In the genomic region with DNA sequence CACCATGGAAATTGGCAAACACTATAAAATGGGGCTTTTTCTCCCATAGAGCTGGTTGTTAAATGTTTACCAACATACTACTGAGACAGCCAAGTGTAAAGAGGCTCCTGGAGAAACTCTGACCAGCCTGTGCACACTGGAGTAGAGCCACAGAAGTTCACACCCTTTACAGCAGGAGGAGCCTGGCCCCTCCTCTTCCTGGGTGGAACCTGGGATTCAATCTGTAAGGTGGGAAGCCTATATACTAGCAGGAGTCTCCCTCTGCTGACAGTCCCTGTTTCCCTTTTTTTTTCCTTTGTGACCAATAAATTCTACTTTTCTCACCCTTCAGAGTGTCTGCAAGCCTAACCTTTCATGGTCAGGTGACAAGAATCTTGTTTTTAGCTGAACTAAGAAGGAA, we compare ENCODE assay signal across 1 cellular context.
TF ChIP-seq lines count a peak whose summit lies in the region.

No MANE protein-coding gene starts in this region.

TF ChIP-seq in HEK293T, 16 proteins besides CTCF, POLR2A, EP300 and RAD21 (continued from another document):
- TF ChIP-seq, protein P1, sequence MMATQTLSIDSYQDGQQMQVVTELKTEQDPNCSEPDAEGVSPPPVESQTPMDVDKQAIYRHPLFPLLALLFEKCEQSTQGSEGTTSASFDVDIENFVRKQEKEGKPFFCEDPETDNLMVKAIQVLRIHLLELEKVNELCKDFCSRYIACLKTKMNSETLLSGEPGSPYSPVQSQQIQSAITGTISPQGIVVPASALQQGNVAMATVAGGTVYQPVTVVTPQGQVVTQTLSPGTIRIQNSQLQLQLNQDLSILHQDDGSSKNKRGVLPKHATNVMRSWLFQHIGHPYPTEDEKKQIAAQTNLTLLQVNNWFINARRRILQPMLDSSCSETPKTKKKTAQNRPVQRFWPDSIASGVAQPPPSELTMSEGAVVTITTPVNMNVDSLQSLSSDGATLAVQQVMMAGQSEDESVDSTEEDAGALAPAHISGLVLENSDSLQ (IDR thresholded peaks at IDR 0.05) = no peak
- TF ChIP-seq TARDBP (IDR thresholded peaks at IDR 0.05) = no peak
- no peak for TF ChIP-seq ARNT (IDR thresholded peaks at IDR 0.05)
- TF ChIP-seq FOXM1 (IDR thresholded peaks at IDR 0.05; ENCODE audit: borderline replicate concordance) = no peak
- TF ChIP-seq NFRKB (IDR thresholded peaks at IDR 0.05) = no peak
- no peak for TF ChIP-seq SP1 (IDR thresholded peaks at IDR 0.05)
- no peak for TF ChIP-seq ZNF384 (IDR thresholded peaks at IDR 0.05)
- TF ChIP-seq L3MBTL2 (conservative IDR thresholded peaks at IDR 0.05) = peak; percentile 62; the same call in 1 of the 2 replicates
